In the genomic region with DNA sequence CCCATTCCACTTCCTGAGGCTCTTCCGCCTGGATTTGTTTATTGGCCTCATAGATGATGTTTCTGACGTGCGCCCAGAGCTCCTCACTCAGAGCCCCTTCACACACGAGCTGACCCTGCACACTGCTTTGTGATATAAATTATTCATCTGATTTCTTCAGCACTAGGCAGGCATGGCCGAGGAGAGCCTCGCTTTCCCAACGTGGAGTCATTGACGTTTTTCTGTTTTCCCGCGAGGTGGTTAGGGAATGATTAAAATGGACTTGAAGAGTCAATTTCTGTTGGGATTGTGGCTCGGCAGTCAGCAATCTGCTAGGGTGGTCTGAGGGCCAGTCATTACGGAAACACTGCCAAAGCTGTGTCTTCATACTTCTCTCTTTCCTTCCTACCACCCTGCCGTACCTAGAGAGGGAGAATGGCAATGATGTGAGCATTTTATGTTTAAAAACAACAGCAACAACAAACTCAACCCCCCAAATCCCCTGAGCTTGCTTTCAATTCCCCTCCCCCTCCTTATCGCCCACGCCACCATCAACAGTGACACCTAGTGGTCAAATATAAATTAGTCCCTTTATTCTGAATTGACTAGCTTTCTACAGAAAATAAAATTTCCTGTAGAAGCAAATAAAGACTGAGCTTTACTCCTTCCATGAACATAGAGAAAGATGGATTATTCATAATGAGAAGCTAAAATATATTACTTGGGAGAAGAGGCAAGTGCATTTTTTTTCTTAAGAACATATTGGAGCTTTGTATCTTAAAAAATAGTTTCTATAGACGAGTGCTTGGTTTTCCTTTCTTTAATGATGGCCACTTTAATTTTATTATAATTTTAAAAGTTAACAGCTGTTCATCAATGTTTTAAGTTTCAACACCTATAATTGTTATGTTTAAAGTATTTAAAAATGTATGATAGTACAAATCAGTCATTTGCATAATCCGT, we compare ENCODE assay signal across 8 cellular contexts.
DNase-seq lines count a peak whose midpoint lies in the region; ATAC-seq and TF ChIP-seq lines count a peak whose summit lies in the region.

No MANE protein-coding gene starts in this region.

- intact Hi-C loops in mammary epithelial cell (cut with micrococcal nuclease), result loop anchor here (1.0 to 10.0 kb wide), 4 partner anchors 84 to 590 kb away; no protein-coding TSS in a partner anchor

- H3K4me3 ChIP-seq in mammary epithelial cell (replicated peaks in 1 of 3; ENCODE audit: insufficient read depth in 1 of 3, low read depth in 2 of 3, low read length in 3 of 3), result peak overlapping the region; percentile 49 to 54 (median 49)
- H3K4me3 ChIP-seq in iPS-15b (ENCODE audit: low read depth, low read length), result peak overlapping the region; percentile 41
- peak overlapping the region; percentile 72 for H3K4me3 ChIP-seq in skeletal muscle satellite cell (ENCODE audit: low read length)

- peaks cover 8% of the 10 kb centered on the region for H3K27me3 ChIP-seq in mammary epithelial cell (ENCODE audit: insufficient read depth, low read length)
- H3K27me3 ChIP-seq in iPS-15b (ENCODE audit: control insufficient read depth, insufficient read depth, low read length), result peaks cover 49% of the 10 kb centered on the region
- peaks cover 56% of the 10 kb centered on the region for H3K27me3 ChIP-seq in skeletal muscle satellite cell (ENCODE audit: control insufficient read depth, insufficient read depth, low read length)

- H3K79me2 ChIP-seq in mammary epithelial cell (ENCODE audit: insufficient read depth, low read length), result no peaks in the 10 kb centered on the region

- ATAC-seq in HG03571 (IDR thresholded peaks at IDR 0.05; ENCODE audit: unreplicated experiment), result no peak

- H3K4me2 ChIP-seq in mammary epithelial cell (ENCODE audit: insufficient read depth, low read depth, low read length) (peak overlapping the region; percentile 95), skeletal muscle satellite cell (ENCODE audit: low read length) (peak overlapping the region; percentile 97)

- 7% methylated on average over 17 of the region's 17 CpGs for WGBS in mammary epithelial cell (ENCODE audit: low coverage, missing lambda C conversion rate)

- dilution Hi-C loops in mammary epithelial cell (cut with HindIII; ENCODE audit: low sequenced_read_pairs), result no loop called here

- DNase-seq in ACHN (peak; percentile 75), GM13976 (ENCODE audit: low spot score) (peak; percentile 65), NAMALWA (ENCODE audit: low spot score) (peak; percentile 85), SKM-1 treated with dmso at 0.1 percent for 144 hours (lab: John Stamatoyannopoulos, UW; ENCODE audit: unreplicated experiment) (peak; percentile 44), mammary epithelial cell (peak; percentile 34)

- H2AFZ ChIP-seq in mammary epithelial cell (ENCODE audit: low read depth, low read length), result peak overlapping the region; percentile 91

- CTCF ChIA-PET in mammary epithelial cell (lab: Charles Lee; ENCODE audit: low non-redundant PET), result interaction anchor here (0.5 to 1.5 kb wide), 11 partner anchors 17 to 448 kb away, joined by 3 to 17 read pairs (median 5); no protein-coding TSS in a partner anchor

- H3K9ac ChIP-seq in mammary epithelial cell (ENCODE audit: insufficient read depth, low read length) (peak overlapping the region; percentile 5), iPS-15b (ENCODE audit: low read depth, low read length) (peak overlapping the region; percentile 49), skeletal muscle satellite cell (ENCODE audit: low read depth, low read length) (peak overlapping the region; percentile 60)

- H3K36me3 ChIP-seq in mammary epithelial cell (ENCODE audit: insufficient read depth, low read length), result no peaks in the 10 kb centered on the region
- no peaks in the 10 kb centered on the region for H3K36me3 ChIP-seq in iPS-15b (ENCODE audit: control insufficient read depth, insufficient read depth, low read length)
- no peaks in the 10 kb centered on the region for H3K36me3 ChIP-seq in skeletal muscle satellite cell (ENCODE audit: insufficient read depth, low read length)

- H3K9me3 ChIP-seq in mammary epithelial cell (replicated peaks; ENCODE audit: insufficient read depth, low read length) (no peaks in the 10 kb centered on the region), iPS-15b (ENCODE audit: control insufficient read depth, insufficient read depth, low read length) (no peaks in the 10 kb centered on the region), skeletal muscle satellite cell (replicated peaks; ENCODE audit: low read length) (no peaks in the 10 kb centered on the region)

- BruUV-seq in mammary epithelial cell (replicated peaks; lab: Mats Ljungman, UMichigan), result no TSS peak

- no peaks in the 10 kb centered on the region for H4K20me1 ChIP-seq in mammary epithelial cell (ENCODE audit: insufficient read depth, low read length)

- no peak overlapping the region for H3K27ac ChIP-seq in mammary epithelial cell (ENCODE audit: insufficient read depth, low read depth, low read length)

- in situ Hi-C loops in ACHN (cut with HindIII; ENCODE audit: low pct_ligation_motif_present, low pct_unique_long_range_greater_than_20kb, low sequenced_read_pairs), result no loop called here
- in situ Hi-C loops in GM13976 (cut with MboI; ENCODE audit: low sequenced_read_pairs, unreplicated experiment), result loop anchor here (10.0 kb wide), 1 partner anchor 410 kb away; no protein-coding TSS in a partner anchor
- in situ Hi-C loops in mammary epithelial cell (cut with MboI; ENCODE audit: low sequenced_read_pairs in 2 of 2), result loop anchor here (5.0 to 10.0 kb wide), 2 partner anchors 410 to 412 kb away; no protein-coding TSS in a partner anchor

- TF ChIP-seq CTCF in GM13976 (IDR thresholded peaks at IDR 0.05; ENCODE audit: borderline replicate concordance, control extremely low read depth, extremely low read depth, insufficient read depth, missing control alignments), result peak; percentile 49
- TF ChIP-seq CTCF in mammary epithelial cell (conservative IDR thresholded peaks at IDR 0.05 in 1 of 2, IDR thresholded peaks at IDR 0.05 in 1 of 2; ENCODE audit: extremely low read depth in 1 of 2, insufficient read depth in 1 of 2, low read depth in 1 of 2, low read length in 2 of 2), result peak; percentile 58 to 73

- peaks cover 16% of the 10 kb centered on the region for H3K4me1 ChIP-seq in mammary epithelial cell (ENCODE audit: insufficient read depth, low read length)
- peaks cover 4% of the 10 kb centered on the region for H3K4me1 ChIP-seq in iPS-15b (ENCODE audit: control insufficient read depth, insufficient read depth, low read length)
- H3K4me1 ChIP-seq in skeletal muscle satellite cell (ENCODE audit: control insufficient read depth, insufficient read depth, low read length), result peaks cover 22% of the 10 kb centered on the region

Comparison
In these comparisons a context has a peak if more than half of its experiments do, and no peak if none do; other contexts are left out.
1. DNase-seq: peak in every context shown above with its lines; median percentile 85 in NAMALWA; 75 in ACHN; 65 in GM13976; 44 in SKM-1 treated with dmso at 0.1 percent for 144 hours; 34 in mammary epithelial cell.
2. H3K9ac ChIP-seq: peak in every context shown above with its lines; median percentile 60 in skeletal muscle satellite cell; 49 in iPS-15b; 5 in mammary epithelial cell.